In the genomic region with DNA sequence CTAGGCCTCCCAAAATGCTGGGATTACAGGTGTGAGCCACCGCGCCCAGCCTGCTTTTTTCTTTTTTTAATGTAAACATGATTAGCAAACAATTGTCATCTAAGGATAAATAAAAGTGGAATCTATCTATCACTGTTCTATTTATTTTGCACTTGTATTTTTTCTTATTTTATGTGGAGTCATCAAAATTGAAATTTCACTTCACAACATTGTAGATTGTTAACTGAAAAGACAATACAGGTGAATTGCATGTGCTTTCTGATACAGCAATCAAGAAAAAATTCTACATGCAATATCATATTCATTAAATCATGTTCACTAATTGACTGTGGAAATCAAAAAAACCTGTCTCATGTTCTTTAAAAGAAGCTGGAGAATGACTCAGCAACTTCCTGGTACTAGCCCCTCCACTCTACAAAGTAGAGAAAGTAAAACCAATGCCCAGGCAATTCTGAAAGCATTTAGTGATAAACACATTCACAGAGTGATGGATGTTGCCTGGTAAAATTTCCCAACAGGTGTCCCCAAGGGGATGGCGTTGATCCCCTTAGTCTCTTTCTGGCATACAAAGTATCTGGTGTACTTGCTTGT, we compare ENCODE assay signal across 14 cellular contexts. TPM values are rescaled to one million over a fixed set of nuclear protein-coding genes. Genes with fewer than 3 reads are reported as not detected.
DNase-seq lines count a peak whose midpoint lies in the region; ATAC-seq and TF ChIP-seq lines count a peak whose summit lies in the region.
"Had no signal": no experiment of that assay in that cellular context is flagged by ENCODE, and none has a peak within 500 bp of the region (broad histone marks: within the 10 kb centered on the region; RNA-seq: fewer than 3 reads in every experiment).

No MANE protein-coding gene starts in this region.

- no peak for TF ChIP-seq CTCF in vagina (IDR thresholded peaks at IDR 0.05)

- intact Hi-C loops in vagina (cut with DNase I), result no loop called here

- H3K4me3 ChIP-seq in vagina, result no peak overlapping the region
- H3K4me3 ChIP-seq: HAP-1 had no signal

- no peaks in the 10 kb centered on the region for H3K4me1 ChIP-seq in vagina

- no peak for TF ChIP-seq POLR2A in vagina (IDR thresholded peaks at IDR 0.05)

- no peak overlapping the region for H3K27ac ChIP-seq in vagina

- DNase-seq in EH (ENCODE audit: low read depth) (peak; percentile 3), NCI-H774 (lab: John Stamatoyannopoulos, UW) (peak; percentile 24), cerebellum (ENCODE audit: low spot score) (no peak), vagina (ENCODE audit: extremely low spot score in 2 of 2) (no peak), HT-29 (ENCODE audit: low spot score) (no peak), NCI-H1105 treated with DMSO at 0.1 percent for 48 hours (lab: John Stamatoyannopoulos, UW) (no peak)
- DNase-seq: erythroblast, Kasumi-1, natural killer cell, NCI-H82 had no signal

- ATAC-seq in GM19463 (IDR thresholded peaks at IDR 0.05; ENCODE audit: unreplicated experiment) (peak; percentile 67), HG03060 (IDR thresholded peaks at IDR 0.05; ENCODE audit: low read depth, unreplicated experiment) (peak; percentile 52)
- ATAC-seq: natural killer cell had no signal

- no peaks in the 10 kb centered on the region for H3K27me3 ChIP-seq in vagina

- no peaks in the 10 kb centered on the region for H3K9me3 ChIP-seq in vagina
- H3K9me3 ChIP-seq: HAP-1 had no signal

- H3K36me3 ChIP-seq in vagina, result no peaks in the 10 kb centered on the region
- H3K36me3 ChIP-seq: HAP-1 had no signal

RNA-seq across cellular contexts. Expression of a gene that starts 10.7 kb away (rescaled TPM):
- not detected for total RNA-seq in cerebellum
- not detected for total RNA-seq in vagina
- 0.13 and 0.23 TPM in 2 replicates for total RNA-seq in HT-29 (2014; rRNA removed; shearing (Covaris generic))
- total RNA-seq: astrocyte, natural killer cell had no signal

RNA-seq across cellular contexts. Expression of a gene that starts 37.5 kb away (rescaled TPM):
- total RNA-seq in cerebellum, result not detected
- not detected for total RNA-seq in vagina
- total RNA-seq in HT-29 (2014; rRNA removed; shearing (Covaris generic)), result not detected in 2 replicates
- total RNA-seq: astrocyte, natural killer cell had no signal

Comparison
In these comparisons a context has a peak if more than half of its experiments do, and no peak if none do; other contexts are left out.
1. DNase-seq: peak in EH (single experiment) and NCI-H774 (single experiment); none in cerebellum (single experiment), vagina (0 of 2), HT-29 (single experiment) and NCI-H1105 treated with DMSO at 0.1 percent for 48 hours (single experiment).